In genomic region chr16:68448360-68448970, GRCh38 we compare ENCODE assay signal across 8 cellular contexts. TPM values are rescaled to one million over a fixed set of nuclear protein-coding genes. Genes with fewer than 3 reads are reported as not detected.
DNase-seq lines count a peak whose midpoint lies in the region; ATAC-seq and TF ChIP-seq lines count a peak whose summit lies in the region.

Gene SMPD3, minus strand, starts transcription at chr16:68448508. Its CDS starts 76,327 bp downstream, at chr16:68372181.

- DNase-seq in NCI-H1930 (lab: John Stamatoyannopoulos, UW) (peak; percentile 97 to 98), T1000 (lab: John Stamatoyannopoulos, UW) (peak; percentile 86), astrocyte of the hippocampus (ENCODE audit: low read depth, low spot score) (peak; percentile 100), hepatic stellate cell (ENCODE audit: low spot score) (peak; percentile 97), psoas muscle (peak; percentile 97 to 98), ureter (ENCODE audit: low spot score) (peak; percentile 98)

- no peak for TF ChIP-seq CTCF in psoas muscle (IDR thresholded peaks at IDR 0.05)

- H3K27ac ChIP-seq in psoas muscle, result no peak within 1 kb of the TSS

- peaks cover 0 to 26% (median 0%) of the 10 kb centered on the region in 3 donors for H3K27me3 ChIP-seq in psoas muscle (ENCODE audit: insufficient read depth in 3 of 3, low read length in 2 of 3)

- WGBS in psoas muscle, 3 donors, result 1 to 2% (median 2%) methylated on average over 31 to 59 of the region's 59 CpGs

- H3K36me3 ChIP-seq in psoas muscle (ENCODE audit: insufficient read depth in 1 of 2, low read depth in 1 of 2), result no peaks in the 10 kb centered on the region

- intact Hi-C loops in psoas muscle (cut with DNase I), result no loop called here

- peak; percentile 92 for ATAC-seq in GM18498 (IDR thresholded peaks at IDR 0.05; ENCODE audit: unreplicated experiment)
- ATAC-seq in HG02943 (IDR thresholded peaks at IDR 0.05; ENCODE audit: low read depth, unreplicated experiment), result peak; percentile 85
- peak; percentile 99 to 100 (median 100) for ATAC-seq in psoas muscle

- no peaks in the 10 kb centered on the region for H3K9me3 ChIP-seq in psoas muscle

- H3K4me3 ChIP-seq in psoas muscle, result peak within 1 kb of the TSS; percentile 70

- peaks cover 12% of the 10 kb centered on the region for H3K4me1 ChIP-seq in psoas muscle

RNA-seq across cellular contexts. Expression of gene SMPD3, which starts in this region (rescaled TPM):
- under 1 TPM; 0.04 to 0.21 (median 0.11) TPM for total RNA-seq in psoas muscle
- under 1 TPM; 0.04 to 0.18 (median 0.08) TPM for polyA plus RNA-seq in psoas muscle
- 1.6 TPM for total RNA-seq in ureter

Comparison
In these comparisons a context has a peak if more than half of its experiments do, and no peak if none do; other contexts are left out.
1. Peak in DNase-seq, ATAC-seq and H3K4me3 ChIP-seq in psoas muscle; RNA of the gene not detected or under 1 TPM.